In genomic region chr1:30823969-30824735, GRCh38 we compare ENCODE assay signal across 8 cellular contexts.
DNase-seq lines count a peak whose midpoint lies in the region; ATAC-seq, FAIRE-seq and TF ChIP-seq lines count a peak whose summit lies in the region.

No MANE protein-coding gene starts in this region.

- no peaks in the 10 kb centered on the region for H3K9me3 ChIP-seq in thoracic aorta

- H3K27me3 Mint-ChIP-seq in activated naive CD8-positive, alpha-beta T cell treated with anti-CD3 and anti-CD28 coated beads for 36 hours, result peaks cover 65% of the 10 kb centered on the region

- H3K36me3 Mint-ChIP-seq in activated naive CD8-positive, alpha-beta T cell treated with anti-CD3 and anti-CD28 coated beads for 36 hours, result no peaks in the 10 kb centered on the region

- H3K4me1 ChIP-seq in thoracic aorta (ENCODE audit: control insufficient read depth in 1 of 2, low read depth in 2 of 2), result peaks cover 11 to 53% of the 10 kb centered on the region in 2 donors

- H3K4me3 ChIP-seq in thoracic aorta, result peak overlapping the region; percentile 75

- H3K4me3 Mint-ChIP-seq in activated naive CD8-positive, alpha-beta T cell treated with anti-CD3 and anti-CD28 coated beads for 36 hours, result peak overlapping the region; percentile 78

- H3K27ac Mint-ChIP-seq in activated naive CD8-positive, alpha-beta T cell treated with anti-CD3 and anti-CD28 coated beads for 36 hours, result peak overlapping the region; percentile 46

- peak overlapping the region; percentile 97 for H3K27ac ChIP-seq in thoracic aorta

- no peaks in the 10 kb centered on the region for H3K27me3 ChIP-seq in thoracic aorta (replicated peaks; ENCODE audit: insufficient read depth)

- H3K4me1 Mint-ChIP-seq in activated naive CD8-positive, alpha-beta T cell treated with anti-CD3 and anti-CD28 coated beads for 36 hours, result peaks cover 15% of the 10 kb centered on the region

- H3K36me3 ChIP-seq in thoracic aorta, result no peaks in the 10 kb centered on the region

- H3K9me3 Mint-ChIP-seq in activated naive CD8-positive, alpha-beta T cell treated with anti-CD3 and anti-CD28 coated beads for 36 hours, result no peaks in the 10 kb centered on the region

- peak; percentile 97 for FAIRE-seq in G401.6 (lab: Jason Lieb, UNC)

- peak; percentile 97 for DNase-seq in NCI-H1105 treated with DMSO at 0.1 percent for 48 hours (lab: John Stamatoyannopoulos, UW)
- DNase-seq in SKM-1 treated with dmso at 0.1 percent for 144 hours (lab: John Stamatoyannopoulos, UW; ENCODE audit: unreplicated experiment), result peak; percentile 70
- peak; percentile 72 for DNase-seq in activated naive CD8-positive, alpha-beta T cell treated with anti-CD3 and anti-CD28 coated beads for 36 hours
- peak; percentile 99 for DNase-seq in glomerular visceral epithelial cell (ENCODE audit: extremely low spot score)
- DNase-seq in occipital lobe (lab: John Stamatoyannopoulos, UW), result peak; percentile 96
- peak; percentile 88 for DNase-seq in thoracic aorta (ENCODE audit: low spot score)

- TF ChIP-seq CTCF in thoracic aorta (IDR thresholded peaks at IDR 0.05), result no peak

- peak; percentile 90 for ATAC-seq in HG02642 (IDR thresholded peaks at IDR 0.05; ENCODE audit: poor library complexity, unreplicated experiment)
- ATAC-seq in thoracic aorta (ENCODE audit: insufficient number of reproducible peaks, low FRiP score, low read depth), result peak; percentile 99

Comparison
In these comparisons a context has a peak if more than half of its experiments do, and no peak if none do; other contexts are left out.
1. Peak in every context shown above with its lines: DNase-seq, ATAC-seq, H3K4me3 ChIP-seq and H3K27ac ChIP-seq.